Comparison of ENCODE assay signal across 2 cellular contexts in the genomic region with DNA sequence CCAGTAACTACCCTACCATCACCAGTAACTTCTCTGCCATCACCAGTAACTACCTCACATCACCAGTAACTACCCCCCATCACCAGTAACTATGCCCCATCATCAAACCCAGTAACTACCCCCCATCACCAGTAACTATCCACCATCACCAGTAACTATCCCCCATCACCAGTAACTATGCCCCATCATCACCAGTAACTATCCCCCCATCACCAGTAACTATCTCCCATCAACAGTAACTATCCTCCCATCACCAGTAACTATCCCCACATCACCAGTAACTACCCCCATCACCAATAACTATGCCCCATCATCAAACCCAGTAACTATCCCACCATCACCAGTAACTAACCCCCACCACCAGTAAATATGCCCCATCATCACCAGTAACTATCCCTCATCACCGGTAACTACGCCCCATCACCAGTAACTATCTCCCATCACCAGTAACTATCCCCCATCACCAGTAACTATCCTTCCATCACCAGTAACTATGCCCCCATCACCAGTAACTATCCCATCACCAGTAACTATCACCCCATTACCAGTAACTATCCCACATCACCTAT.
TF ChIP-seq lines count a peak whose summit lies in the region.

No MANE protein-coding gene starts in this region.

TF ChIP-seq in SK-N-SH, 30 proteins besides CTCF, POLR2A, EP300 and RAD21:
- no peak for TF ChIP-seq JUND (IDR thresholded peaks at IDR 0.05)
- TF ChIP-seq, protein P1, sequence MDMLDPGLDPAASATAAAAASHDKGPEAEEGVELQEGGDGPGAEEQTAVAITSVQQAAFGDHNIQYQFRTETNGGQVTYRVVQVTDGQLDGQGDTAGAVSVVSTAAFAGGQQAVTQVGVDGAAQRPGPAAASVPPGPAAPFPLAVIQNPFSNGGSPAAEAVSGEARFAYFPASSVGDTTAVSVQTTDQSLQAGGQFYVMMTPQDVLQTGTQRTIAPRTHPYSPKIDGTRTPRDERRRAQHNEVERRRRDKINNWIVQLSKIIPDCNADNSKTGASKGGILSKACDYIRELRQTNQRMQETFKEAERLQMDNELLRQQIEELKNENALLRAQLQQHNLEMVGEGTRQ (IDR thresholded peaks at IDR 0.05; ENCODE audit: borderline replicate concordance, low read depth, low read length), result no peak
- TF ChIP-seq TCF12 (IDR thresholded peaks at IDR 0.05), result no peak
- no peak for TF ChIP-seq RCOR1 (IDR thresholded peaks at IDR 0.05; ENCODE audit: low read length)
- no peak for TF ChIP-seq SMC3 (IDR thresholded peaks at IDR 0.05; ENCODE audit: low read depth, low read length)
- no peak for TF ChIP-seq ELF1 (IDR thresholded peaks at IDR 0.05)
TF ChIP-seq in SK-N-SH: peak in this region for 0.

TF ChIP-seq in HepG2, 621 proteins besides CTCF, POLR2A, EP300 and RAD21:
- no peak for TF ChIP-seq CEBPB (IDR thresholded peaks at IDR 0.05; ENCODE audit: borderline replicate concordance, low read depth, low read length)
- TF ChIP-seq, protein P2, sequence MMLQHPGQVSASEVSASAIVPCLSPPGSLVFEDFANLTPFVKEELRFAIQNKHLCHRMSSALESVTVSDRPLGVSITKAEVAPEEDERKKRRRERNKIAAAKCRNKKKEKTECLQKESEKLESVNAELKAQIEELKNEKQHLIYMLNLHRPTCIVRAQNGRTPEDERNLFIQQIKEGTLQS (CRISPR knock-in tag; IDR thresholded peaks at IDR 0.05), result no peak
- TF ChIP-seq HDAC1 (CRISPR knock-in tag; IDR thresholded peaks at IDR 0.05), result no peak
- TF ChIP-seq, protein P3, sequence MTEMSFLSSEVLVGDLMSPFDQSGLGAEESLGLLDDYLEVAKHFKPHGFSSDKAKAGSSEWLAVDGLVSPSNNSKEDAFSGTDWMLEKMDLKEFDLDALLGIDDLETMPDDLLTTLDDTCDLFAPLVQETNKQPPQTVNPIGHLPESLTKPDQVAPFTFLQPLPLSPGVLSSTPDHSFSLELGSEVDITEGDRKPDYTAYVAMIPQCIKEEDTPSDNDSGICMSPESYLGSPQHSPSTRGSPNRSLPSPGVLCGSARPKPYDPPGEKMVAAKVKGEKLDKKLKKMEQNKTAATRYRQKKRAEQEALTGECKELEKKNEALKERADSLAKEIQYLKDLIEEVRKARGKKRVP (CRISPR knock-in tag; IDR thresholded peaks at IDR 0.05), result no peak
- no peak for TF ChIP-seq ZNF44 (CRISPR knock-in tag; IDR thresholded peaks at IDR 0.05)
- TF ChIP-seq ZNF850 (CRISPR knock-in tag; conservative IDR thresholded peaks at IDR 0.05), result no peak
- no peak for TF ChIP-seq ELF4 (CRISPR knock-in tag; IDR thresholded peaks at IDR 0.05; ENCODE audit: borderline replicate concordance)
- TF ChIP-seq KLF16 (CRISPR knock-in tag; IDR thresholded peaks at IDR 0.05), result no peak
- TF ChIP-seq ZFAT (CRISPR knock-in tag; conservative IDR thresholded peaks at IDR 0.05), result no peak
- TF ChIP-seq CENPT (CRISPR knock-in tag; IDR thresholded peaks at IDR 0.05; ENCODE audit: low read depth), result no peak
- no peak for TF ChIP-seq POLR2G (IDR thresholded peaks at IDR 0.05; ENCODE audit: low read depth, low read length)
- TF ChIP-seq MTA3 (CRISPR knock-in tag; IDR thresholded peaks at IDR 0.05), result no peak
- TF ChIP-seq NR2F6 (IDR thresholded peaks at IDR 0.05), result no peak
- no peak for TF ChIP-seq NR2F6 (CRISPR knock-in tag; IDR thresholded peaks at IDR 0.05)
